1 cellular context compared by ENCODE assay signal in genomic region chr20:45346291-45346718, GRCh38.
TF ChIP-seq lines count a peak whose summit lies in the region.

No MANE protein-coding gene starts in this region.

TF ChIP-seq in WTC11, 78 proteins besides CTCF, POLR2A, EP300 and RAD21 (continued from another document):
- TF ChIP-seq NFATC4 (CRISPR knock-in tag; IDR thresholded peaks at IDR 0.05), result no peak
